ENCODE assay signal across 1 cellular context in genomic region chr12:91978143-91978542, GRCh38.
TF ChIP-seq lines count a peak whose summit lies in the region.

No MANE protein-coding gene starts in this region.

TF ChIP-seq in WTC11, 78 proteins besides CTCF, POLR2A, EP300 and RAD21 (continued from another document):
- no peak for TF ChIP-seq ZNF232 (CRISPR knock-in tag; IDR thresholded peaks at IDR 0.05)
- TF ChIP-seq PRDM15 (CRISPR knock-in tag; IDR thresholded peaks at IDR 0.05), result no peak
